20 cellular contexts compared by ENCODE assay signal in genomic region chr13:44368599-44369368, GRCh38. TPM values are rescaled to one million over a fixed set of nuclear protein-coding genes. Genes with fewer than 3 reads are reported as not detected.
DNase-seq lines count a peak whose midpoint lies in the region; TF ChIP-seq lines count a peak whose summit lies in the region.
"Had no signal": no experiment of that assay in that cellular context is flagged by ENCODE, and none has a peak within 500 bp of the region (broad histone marks: within the 10 kb centered on the region; RNA-seq: fewer than 3 reads in every experiment).

No MANE protein-coding gene starts in this region.

- H3K27ac Mint-ChIP-seq in Caco-2 (ENCODE audit: unreplicated experiment) (peak overlapping the region; percentile 62), neural progenitor cell (no peak overlapping the region)
- H3K27ac Mint-ChIP-seq: activated CD8-positive, alpha-beta memory T cell treated with anti-CD3 and anti-CD28 coated beads, Interleukin-2, amount 10 ng/mL, durations not matched to agents 7 days and 5 days; CD8-positive, alpha-beta memory T cell had no signal

- no peaks in the 10 kb centered on the region for H3K9me3 Mint-ChIP-seq in Caco-2 (ENCODE audit: unreplicated experiment)
- peaks cover 2% of the 10 kb centered on the region for H3K9me3 Mint-ChIP-seq in neural progenitor cell
- H3K9me3 Mint-ChIP-seq: CD8-positive, alpha-beta memory T cell had no signal

- no peaks in the 10 kb centered on the region for H3K27me3 ChIP-seq in Caco-2 (replicated peaks; ENCODE audit: control insufficient read depth, insufficient read depth, low read length)
- H3K27me3 ChIP-seq in neural progenitor cell = no peaks in the 10 kb centered on the region
- H3K27me3 ChIP-seq: adrenal gland, cardiac muscle cell, right lobe of liver had no signal

- H4K20me1 ChIP-seq in neural progenitor cell (ENCODE audit: low read depth) = no peaks in the 10 kb centered on the region

- DNase-seq in Caco-2 = peak; percentile 75 to 91
- peak; percentile 85 for DNase-seq in NCI-H146 treated with DMSO at 0.1 percent for 48 hours (lab: John Stamatoyannopoulos, UW; ENCODE audit: unreplicated experiment)
- DNase-seq in SW480 (ENCODE audit: low spot score) = peak; percentile 79
- peak; percentile 37 for DNase-seq in myocyte (ENCODE audit: low read depth)
- no peak for DNase-seq in neural progenitor cell (ENCODE audit: low spot score)
- no peak for DNase-seq in activated CD8-positive, alpha-beta memory T cell treated with anti-CD3 and anti-CD28 coated beads for 24 hours
- DNase-seq in C1 segment of cervical spinal cord (lab: John Stamatoyannopoulos, UW) = no peak
- no peak for DNase-seq in ecto neural progenitor cell (ENCODE audit: low spot score)
- DNase-seq: activated CD4-positive, alpha-beta T cell treated with anti-CD3 and anti-CD28 coated beads for 1 hour; activated CD8-positive, alpha-beta memory T cell treated with anti-CD3 and anti-CD28 coated beads, Interleukin-2, amount 10 ng/mL, durations not matched to agents 7 days and 5 days; activated effector memory CD4-positive, alpha-beta T cell treated with Interleukin-2 at 50 U/mL for 16 hours; adrenal gland; CD8-positive, alpha-beta memory T cell; effector CD8-positive, alpha-beta T cell; kidney; NCI-H2081 treated with DMSO at 0.1 percent for 48 hours; occipital lobe; right lobe of liver; stimulated activated CD4-positive, alpha-beta T cell treated with anti-CD3 and anti-CD28 coated beads, Interleukin-1b, Interleukin-23, amount 100 ng/mL, for 48 hours had no signal

- H3K36me3 Mint-ChIP-seq in Caco-2 (ENCODE audit: insufficient read depth, unreplicated experiment) (no peaks in the 10 kb centered on the region), neural progenitor cell (no peaks in the 10 kb centered on the region)
- H3K36me3 Mint-ChIP-seq: activated CD8-positive, alpha-beta memory T cell treated with anti-CD3 and anti-CD28 coated beads, Interleukin-2, amount 10 ng/mL, durations not matched to agents 7 days and 5 days; CD8-positive, alpha-beta memory T cell had no signal

- POLR2A ChIA-PET in Caco-2 (lab: Charles Lee) = interaction anchor here (1.0 to 2.9 kb wide), 5 partner anchors 18 to 228 kb away, joined by 3 to 44 read pairs (median 8); no protein-coding TSS in a partner anchor

- peaks cover 5% of the 10 kb centered on the region for H3K79me2 ChIP-seq in neural progenitor cell (ENCODE audit: low read depth)

- CTCF ChIA-PET in Caco-2 (lab: Charles Lee) = interaction anchor here (0.5 to 1.6 kb wide), 6 partner anchors 11 to 173 kb away, joined by 3 to 7 read pairs (median 4); no protein-coding TSS in a partner anchor

- no peak for TF ChIP-seq CTCF in Caco-2 (IDR thresholded peaks at IDR 0.05; ENCODE audit: insufficient read depth in 1 of 2, low read depth in 1 of 2, low read length in 1 of 2, severe bottlenecking in 1 of 2, unreplicated experiment in 1 of 2)
- no peak for TF ChIP-seq CTCF in neural progenitor cell (IDR thresholded peaks at IDR 0.05)

- intact Hi-C loops in Caco-2 (cut with micrococcal nuclease; ENCODE audit: unreplicated experiment) = loop anchor here (1.0 to 5.0 kb wide), 8 partner anchors 19 to 316 kb away; no protein-coding TSS in a partner anchor

- H3K9me3 ChIP-seq in Caco-2 (no peaks in the 10 kb centered on the region), neural progenitor cell (ENCODE audit: low read depth) (no peaks in the 10 kb centered on the region)
- H3K9me3 ChIP-seq: adrenal gland, right lobe of liver had no signal

- no peak overlapping the region for H3K4me2 ChIP-seq in neural progenitor cell

- H3K4me1 ChIP-seq in Caco-2 = peaks cover 76% of the 10 kb centered on the region
- H3K4me1 ChIP-seq in neural progenitor cell = peaks cover 26% of the 10 kb centered on the region

- H2AFZ ChIP-seq in neural progenitor cell (replicated peaks) = no peak overlapping the region

- H3K36me3 ChIP-seq in Caco-2 (ENCODE audit: control insufficient read depth, insufficient read depth, low read length) (no peaks in the 10 kb centered on the region), neural progenitor cell (no peaks in the 10 kb centered on the region)
- H3K36me3 ChIP-seq: adrenal gland, cardiac muscle cell, right lobe of liver had no signal

- peaks cover 2% of the 10 kb centered on the region for H3F3A ChIP-seq in neural progenitor cell (ENCODE audit: low read depth)

- peak overlapping the region; percentile 50 for H3K4me3 Mint-ChIP-seq in Caco-2 (ENCODE audit: unreplicated experiment)
- H3K4me3 Mint-ChIP-seq in neural progenitor cell = no peak overlapping the region
- H3K4me3 Mint-ChIP-seq: activated CD8-positive, alpha-beta memory T cell treated with anti-CD3 and anti-CD28 coated beads, Interleukin-2, amount 10 ng/mL, durations not matched to agents 7 days and 5 days; CD8-positive, alpha-beta memory T cell had no signal

- no peaks in the 10 kb centered on the region for H3K27me3 Mint-ChIP-seq in Caco-2 (ENCODE audit: insufficient read depth, unreplicated experiment)
- H3K27me3 Mint-ChIP-seq in neural progenitor cell (ENCODE audit: insufficient read depth, low read depth) = peaks cover 25% of the 10 kb centered on the region

- H3K4me1 Mint-ChIP-seq in Caco-2 (ENCODE audit: low read depth, unreplicated experiment) = peaks cover 59% of the 10 kb centered on the region
- peaks cover 46% of the 10 kb centered on the region for H3K4me1 Mint-ChIP-seq in neural progenitor cell
- H3K4me1 Mint-ChIP-seq: activated CD8-positive, alpha-beta memory T cell treated with anti-CD3 and anti-CD28 coated beads, Interleukin-2, amount 10 ng/mL, durations not matched to agents 7 days and 5 days had no signal

- BruUV-seq in Caco-2 (replicated peaks; lab: Mats Ljungman, UMichigan) = TSS peak; percentile 93

- no peak overlapping the region for H3K4me3 ChIP-seq in Caco-2 (ENCODE audit: low read depth, low read length)
- no peak overlapping the region for H3K4me3 ChIP-seq in neural progenitor cell
- H3K4me3 ChIP-seq: adrenal gland, cardiac muscle cell, right lobe of liver had no signal

- H3K9ac ChIP-seq in neural progenitor cell = no peak overlapping the region

- no peak overlapping the region for H3K27ac ChIP-seq in neural progenitor cell
- H3K27ac ChIP-seq: adrenal gland, cardiac muscle cell, right lobe of liver had no signal

RNA-seq across cellular contexts. Expression of gene SERP2, which starts 4.8 kb away (rescaled TPM):
- not detected in 2 replicates for total RNA-seq in Caco-2 (2022)
- total RNA-seq in myocyte = 1.9 and 2.0 TPM in 2 replicates
- polyA plus RNA-seq in myocyte (2012) = 3.6 TPM
- 2.5 and 8.1 TPM in 2 replicates for total RNA-seq in neural progenitor cell (ENCODE audit: low replicate concordance)
- total RNA-seq: activated CD8-positive, alpha-beta memory T cell treated with anti-CD3 and anti-CD28 coated beads, Interleukin-2, amount 10 ng/mL, durations not matched to agents 7 days and 5 days had no signal

Comparison
In these comparisons a context has a peak if more than half of its experiments do, and no peak if none do; other contexts are left out.
1. DNase-seq: peak in Caco-2 (2 of 2), NCI-H146 treated with DMSO at 0.1 percent for 48 hours (single experiment), SW480 (single experiment) and myocyte (single experiment); none in neural progenitor cell (single experiment), activated CD8-positive, alpha-beta memory T cell treated with anti-CD3 and anti-CD28 coated beads for 24 hours (single experiment), C1 segment of cervical spinal cord (0 of 14) and ecto neural progenitor cell (single experiment).